In the genomic region with DNA sequence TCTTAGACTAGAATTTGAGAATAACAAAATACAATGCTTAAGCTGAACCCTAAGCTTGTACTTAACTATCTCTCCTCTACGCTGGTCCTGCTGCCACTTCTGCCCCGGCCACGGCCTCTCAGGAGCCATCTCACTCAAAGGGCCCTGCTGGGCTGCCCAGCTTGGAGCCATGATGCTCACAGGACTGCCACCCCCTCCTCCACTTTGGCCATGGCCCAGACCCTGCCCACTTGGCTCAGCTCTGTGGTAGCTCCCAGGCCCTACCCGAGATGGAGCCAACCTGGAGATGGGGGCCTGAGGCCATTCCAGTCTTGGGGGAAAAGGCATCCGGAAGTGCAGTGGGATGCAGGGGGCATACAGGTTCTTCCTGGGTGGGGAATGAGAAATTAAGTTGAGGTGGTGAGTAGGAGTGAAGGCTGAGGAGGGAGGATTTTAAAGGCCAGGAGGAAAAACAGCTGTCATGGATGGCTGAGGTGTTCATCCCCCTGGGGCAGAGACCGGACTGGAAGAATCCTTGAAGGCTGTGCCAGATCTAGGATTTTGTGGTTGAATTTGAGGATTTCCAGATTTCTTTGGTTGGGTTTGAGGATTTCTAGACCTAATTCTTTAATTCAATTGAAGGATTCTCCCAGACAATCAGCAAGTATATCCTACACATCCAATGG, we compare ENCODE assay signal across 10 cellular contexts.
A peak's percentile ranks its signal among the peaks of the same experiment; 100 is the strongest.
DNase-seq lines count a peak whose midpoint lies in the region; ATAC-seq and TF ChIP-seq lines count a peak whose summit lies in the region.
"Had no signal": no experiment of that assay in that cellular context is flagged by ENCODE, and none has a peak within 500 bp of the region (broad histone marks: within the 10 kb centered on the region; RNA-seq: fewer than 3 reads in every experiment).

No MANE protein-coding gene starts in this region.

- no peaks in the 10 kb centered on the region for H3K9me3 Mint-ChIP-seq in dendritic cell treated with granulocyte-macrophage colony-stimulating factor and Interleukin-4, amounts not matched to agents 40 ng/mL and 50 ng/mL, for 4 days

- H3K27me3 Mint-ChIP-seq in dendritic cell treated with granulocyte-macrophage colony-stimulating factor and Interleukin-4, amounts not matched to agents 40 ng/mL and 50 ng/mL, for 4 days, result no peaks in the 10 kb centered on the region

- TF ChIP-seq CTCF in MM.1S (IDR thresholded peaks at IDR 0.05; ENCODE audit: low read length), result no peak

- peak overlapping the region; percentile 89 for H3K9ac ChIP-seq in MM.1S (ENCODE audit: low read length)

- H3K4me1 Mint-ChIP-seq in dendritic cell treated with granulocyte-macrophage colony-stimulating factor and Interleukin-4, amounts not matched to agents 40 ng/mL and 50 ng/mL, for 4 days (ENCODE audit: low read depth), result peaks cover 53% of the 10 kb centered on the region

- H3K4me2 ChIP-seq in MM.1S (ENCODE audit: low read depth, low read length), result peak overlapping the region; percentile 76

- H3K27ac Mint-ChIP-seq in dendritic cell treated with granulocyte-macrophage colony-stimulating factor and Interleukin-4, amounts not matched to agents 40 ng/mL and 50 ng/mL, for 4 days, result peak overlapping the region; percentile 96

- peak; percentile 25 for TF ChIP-seq POLR2A in GM10847 (IDR thresholded peaks at IDR 0.05; ENCODE audit: extremely low read depth, insufficient read length)

- intact Hi-C loops in dendritic cell treated with granulocyte-macrophage colony-stimulating factor and Interleukin-4, amounts not matched to agents 40 ng/mL and 50 ng/mL, for 4 days (cut with micrococcal nuclease), result loop anchor here (1.0 to 10.0 kb wide), 4 partner anchors 7 to 46 kb away; a partner anchor contains a TSS

- H3F3A ChIP-seq in MM.1S (ENCODE audit: insufficient read depth, low read length), result peaks cover 47% of the 10 kb centered on the region

- no peaks in the 10 kb centered on the region for H3K9me2 ChIP-seq in MM.1S (replicated peaks; ENCODE audit: insufficient read depth, low read length)

- peaks cover 3% of the 10 kb centered on the region; the same call in 1 of the 2 replicates for H4K20me1 ChIP-seq in MM.1S (ENCODE audit: insufficient read depth, low read length)

- peak overlapping the region; percentile 91 for H3K4me3 ChIP-seq in MM.1S (ENCODE audit: low read length)
- peak overlapping the region; percentile 26 to 40 (median 29) for H3K4me3 ChIP-seq in skin epidermis

- no peaks in the 10 kb centered on the region for H3K27me3 ChIP-seq in MM.1S (replicated peaks; ENCODE audit: insufficient read depth, low read length)

- peaks cover 65% of the 10 kb centered on the region for H3K4me1 ChIP-seq in MM.1S (ENCODE audit: low read length)

- no peak overlapping the region for H2AFZ ChIP-seq in MM.1S (ENCODE audit: low read length)

- ATAC-seq in GM18517 (IDR thresholded peaks at IDR 0.05; ENCODE audit: unreplicated experiment), result no peak

- DNase-seq in MM.1S, result peak; percentile 37
- no peak for DNase-seq in EL
- no peak for DNase-seq in ecto neural progenitor cell (ENCODE audit: low spot score)
- DNase-seq: mesenchymal stem cell, NCI-H69, SW 1271 had no signal

- no peaks in the 10 kb centered on the region for H3K36me3 ChIP-seq in MM.1S (replicated peaks; ENCODE audit: insufficient read depth, low read length)

- H3K36me3 Mint-ChIP-seq in dendritic cell treated with granulocyte-macrophage colony-stimulating factor and Interleukin-4, amounts not matched to agents 40 ng/mL and 50 ng/mL, for 4 days (ENCODE audit: low read depth), result peaks cover 51% of the 10 kb centered on the region

- H3K27ac ChIP-seq in MM.1S (ENCODE audit: low read length) (peak overlapping the region; percentile 91), skin epidermis (peak overlapping the region in 12 of 21 experiments; percentile 48 to 92 (median 78))

- no peaks in the 10 kb centered on the region for H3K9me3 ChIP-seq in MM.1S (replicated peaks; ENCODE audit: insufficient read depth, low read length)

- H3K4me3 Mint-ChIP-seq in dendritic cell treated with granulocyte-macrophage colony-stimulating factor and Interleukin-4, amounts not matched to agents 40 ng/mL and 50 ng/mL, for 4 days, result peak overlapping the region; percentile 96

- peaks cover 69% of the 10 kb centered on the region for H3K79me2 ChIP-seq in MM.1S (ENCODE audit: low read length)
